27 cellular contexts compared by ENCODE assay signal in the genomic region with DNA sequence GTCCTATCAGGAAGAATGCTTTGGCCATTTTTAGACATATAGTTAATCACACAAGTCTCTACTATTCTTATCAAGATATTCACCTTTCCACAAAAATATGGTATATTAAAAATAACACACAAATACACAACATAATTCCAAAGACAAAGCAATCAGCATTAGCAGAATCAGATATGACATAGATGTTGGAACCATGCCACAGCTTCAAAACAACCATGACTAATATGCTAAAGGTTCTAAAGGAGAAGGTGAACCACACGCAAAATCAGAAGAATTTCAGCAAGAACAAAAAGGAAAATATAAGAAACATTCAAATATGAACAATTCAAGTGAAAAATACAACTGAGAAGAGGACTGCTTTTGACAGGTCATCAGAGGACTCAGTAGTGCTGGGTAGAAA.
"Had no signal": no experiment of that assay in that cellular context is flagged by ENCODE, and none has a peak within 500 bp of the region (broad histone marks: within the 10 kb centered on the region; RNA-seq: fewer than 3 reads in every experiment).

No MANE protein-coding gene starts in this region.

- H3K27me3 ChIP-seq: MG63, Peyer's patch had no signal

- H3K36me3 Mint-ChIP-seq: activated CD4-positive, alpha-beta memory T cell treated with anti-CD3 and anti-CD28 coated beads for 36 hours; activated naive CD8-positive, alpha-beta T cell; brain had no signal

- DNase-seq: activated CD4-positive, alpha-beta memory T cell treated with anti-CD3 and anti-CD28 coated beads for 36 hours; activated CD4-positive, alpha-beta T cell treated with anti-CD3 and anti-CD28 coated beads, Interleukin-2, amount 10 ng/mL, durations not matched to agents 7 days and 5 days; activated CD4-positive, CD25-positive, alpha-beta regulatory T cell; activated gamma-delta T cell; activated naive CD4-positive, alpha-beta T cell treated with anti-CD3 and anti-CD28 coated beads for 36 hours; activated T-cell treated with anti-CD3 and anti-CD28 coated beads for 4 hours; activated T-cell treated with anti-CD3 and anti-CD28 coated beads, Interleukin-2, amount 50 U/mL, for 48 hours; amygdala; cerebellar nuclear complex; KG1; MG63; MV-4-11; NCI-H1092 treated with DMSO at 0.1 percent for 48 hours; NCI-H1417 treated with DMSO at 0.1 percent for 48 hours; NCI-H1694; NCI-H2029; NCI-H2107; NCI-H345; NCI-H510A; NCI-H526 treated with DMSO at 0.1 percent for 48 hours; Peyer's patch; SK-N-SH; T-helper 1 cell had no signal

- H3K27me3 Mint-ChIP-seq: activated CD4-positive, alpha-beta memory T cell treated with anti-CD3 and anti-CD28 coated beads for 36 hours; activated CD4-positive, alpha-beta T cell treated with anti-CD3 and anti-CD28 coated beads, Interleukin-2, amount 10 ng/mL, durations not matched to agents 7 days and 5 days; activated naive CD8-positive, alpha-beta T cell; activated T-helper 17 cell treated with anti-CD3 and anti-CD28 coated beads, Interleukin-2, amount 50 U/mL, for 72 hours had no signal

- H3K4me3 ChIP-seq: MG63, Peyer's patch had no signal

- H3K9me3 ChIP-seq: MG63, Peyer's patch, SK-N-SH had no signal

- H3K9me3 Mint-ChIP-seq: brain had no signal

- ATAC-seq: activated T-helper 17 cell treated with anti-CD3 and anti-CD28 coated beads, Interleukin-2, amount 50 U/mL, for 72 hours had no signal

- H3K4me1 ChIP-seq: Peyer's patch had no signal

- H3K36me3 ChIP-seq: MG63, Peyer's patch had no signal

- H3K27ac Mint-ChIP-seq: activated CD4-positive, alpha-beta memory T cell treated with anti-CD3 and anti-CD28 coated beads for 36 hours; activated CD4-positive, alpha-beta T cell treated with anti-CD3 and anti-CD28 coated beads, Interleukin-2, amount 10 ng/mL, durations not matched to agents 7 days and 5 days; activated naive CD4-positive, alpha-beta T cell treated with anti-CD3 and anti-CD28 coated beads for 36 hours; activated naive CD8-positive, alpha-beta T cell; activated T-helper 17 cell treated with anti-CD3 and anti-CD28 coated beads, Interleukin-2, amount 50 U/mL, for 72 hours; brain had no signal

- H3K4me3 Mint-ChIP-seq: activated CD4-positive, alpha-beta memory T cell treated with anti-CD3 and anti-CD28 coated beads for 36 hours; activated CD4-positive, alpha-beta T cell treated with anti-CD3 and anti-CD28 coated beads, Interleukin-2, amount 10 ng/mL, durations not matched to agents 7 days and 5 days; activated naive CD4-positive, alpha-beta T cell treated with anti-CD3 and anti-CD28 coated beads for 36 hours; activated naive CD8-positive, alpha-beta T cell; activated T-helper 17 cell treated with anti-CD3 and anti-CD28 coated beads, Interleukin-2, amount 50 U/mL, for 72 hours; brain had no signal

- H3K27ac ChIP-seq: Peyer's patch, VCaP had no signal

- H3K4me1 Mint-ChIP-seq: activated CD4-positive, alpha-beta T cell treated with anti-CD3 and anti-CD28 coated beads, Interleukin-2, amount 10 ng/mL, durations not matched to agents 7 days and 5 days; activated T-helper 17 cell treated with anti-CD3 and anti-CD28 coated beads, Interleukin-2, amount 50 U/mL, for 72 hours had no signal
